ENCODE assay signal across 1 cellular context in the genomic region with DNA sequence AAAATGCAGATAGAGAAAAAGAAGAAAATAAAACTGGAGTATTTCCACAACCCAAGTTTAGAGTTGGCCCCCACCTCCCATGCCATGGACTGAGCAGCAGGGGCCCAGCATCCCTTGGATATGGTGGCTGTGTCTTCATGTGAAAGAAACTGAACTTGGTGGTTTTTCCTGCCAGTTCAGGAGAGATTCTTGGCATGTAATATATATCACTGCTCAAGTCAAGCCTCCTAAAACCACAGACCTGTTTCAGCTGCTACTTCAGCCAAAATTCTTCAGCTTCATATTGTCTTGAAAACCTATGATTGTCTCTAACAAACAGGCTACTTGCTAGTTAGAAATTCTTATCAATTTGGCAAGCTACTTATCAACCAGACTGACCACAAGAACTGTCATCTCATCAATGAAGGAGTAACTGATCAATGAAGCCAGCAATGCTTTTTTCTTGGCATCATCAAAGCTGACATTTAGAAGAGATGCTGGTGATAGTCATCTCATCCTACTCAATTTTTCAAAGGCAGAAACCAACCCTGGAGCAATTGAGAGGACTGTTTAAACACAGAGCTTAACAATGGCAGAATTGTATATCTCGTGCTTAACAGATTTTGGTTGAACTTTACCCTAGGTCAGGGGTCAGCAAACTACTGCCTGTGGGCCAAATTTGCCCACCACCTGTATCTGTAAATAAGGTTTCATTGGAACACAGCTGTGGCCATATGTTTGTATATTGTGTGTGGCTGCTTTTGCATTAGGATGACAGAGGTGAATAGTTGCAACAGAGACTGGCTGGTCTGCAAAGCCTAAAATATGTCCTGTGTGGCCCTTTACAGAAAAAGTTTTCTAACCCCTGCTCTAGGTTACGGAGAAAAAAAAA.
TF ChIP-seq lines count a peak whose summit lies in the region.

No MANE protein-coding gene starts in this region.

TF ChIP-seq in HepG2, 621 proteins besides CTCF, POLR2A, EP300 and RAD21 (continued from another document and continues in another):
- TF ChIP-seq AHDC1 (CRISPR knock-in tag; IDR thresholded peaks at IDR 0.05; ENCODE audit: borderline replicate concordance) (peak; percentile 90; the same call in 1 of the 2 replicates), ARHGAP35 (CRISPR knock-in tag; IDR thresholded peaks at IDR 0.05; ENCODE audit: borderline replicate concordance) (no peak), NKX3-1 (CRISPR knock-in tag; IDR thresholded peaks at IDR 0.05) (peak; percentile 97), ZSCAN9 (CRISPR knock-in tag; IDR thresholded peaks at IDR 0.05; ENCODE audit: borderline replicate concordance) (peak; percentile 95), ZNF607 (CRISPR knock-in tag; IDR thresholded peaks at IDR 0.05; ENCODE audit: borderline replicate concordance) (no peak), ZFYVE20 (CRISPR knock-in tag; IDR thresholded peaks at IDR 0.05; ENCODE audit: borderline replicate concordance, low read depth) (no peak), PAF1 (CRISPR knock-in tag; IDR thresholded peaks at IDR 0.05) (no peak), ZBTB7B (CRISPR knock-in tag; IDR thresholded peaks at IDR 0.05) (peak; percentile 96), ATM (IDR thresholded peaks at IDR 0.05; ENCODE audit: borderline replicate concordance) (no peak), ZNF180 (CRISPR knock-in tag; IDR thresholded peaks at IDR 0.05; ENCODE audit: borderline replicate concordance, low read depth) (no peak), AGO1 (IDR thresholded peaks at IDR 0.05; ENCODE audit: low read depth, low read length, poor library complexity, severe bottlenecking) (no peak), GPN1 (CRISPR knock-in tag; IDR thresholded peaks at IDR 0.05; ENCODE audit: borderline replicate concordance) (no peak), TERF1 (CRISPR knock-in tag; IDR thresholded peaks at IDR 0.05) (no peak), TBL1XR1 (IDR thresholded peaks at IDR 0.05; ENCODE audit: borderline replicate concordance, low read length, partially characterized antibody) (peak; percentile 80), ZNF12 (CRISPR knock-in tag; IDR thresholded peaks at IDR 0.05) (peak; percentile 52; the same call in 1 of the 2 replicates), FOSL1 (CRISPR knock-in tag; IDR thresholded peaks at IDR 0.05; ENCODE audit: borderline replicate concordance) (peak; percentile 63; the same call in 1 of the 2 replicates), SALL1 (CRISPR knock-in tag; IDR thresholded peaks at IDR 0.05) (peak; percentile 91), NONO (IDR thresholded peaks at IDR 0.05) (no peak), NONO (CRISPR knock-in tag; conservative IDR thresholded peaks at IDR 0.05) (peak; percentile 86), ZNF292 (CRISPR knock-in tag; IDR thresholded peaks at IDR 0.05; ENCODE audit: borderline replicate concordance, low read depth) (peak; percentile 67; the same call in 1 of the 2 replicates), JUNB (CRISPR knock-in tag; IDR thresholded peaks at IDR 0.05; ENCODE audit: borderline replicate concordance) (peak; percentile 16; the same call in 1 of the 2 replicates), KAT2B (IDR thresholded peaks at IDR 0.05; ENCODE audit: borderline replicate concordance, low read depth, low read length) (no peak), TRIM24 (CRISPR knock-in tag; IDR thresholded peaks at IDR 0.05) (0 out of 2 replicates have a peak, but pooled peaks have one; percentile 50), TRIM22 (IDR thresholded peaks at IDR 0.05) (no peak), RELA (CRISPR knock-in tag; IDR thresholded peaks at IDR 0.05) (no peak), ZNF232 (CRISPR knock-in tag; IDR thresholded peaks at IDR 0.05; ENCODE audit: borderline replicate concordance) (peak; percentile 83; the same call in 1 of the 2 replicates), MXI1 (IDR thresholded peaks at IDR 0.05; ENCODE audit: borderline replicate concordance, low read depth, low read length) (peak; percentile 69; the same call in 1 of the 3 replicates), TGIF2 (CRISPR knock-in tag; IDR thresholded peaks at IDR 0.05) (peak; percentile 83)
- TF ChIP-seq, protein P1, sequence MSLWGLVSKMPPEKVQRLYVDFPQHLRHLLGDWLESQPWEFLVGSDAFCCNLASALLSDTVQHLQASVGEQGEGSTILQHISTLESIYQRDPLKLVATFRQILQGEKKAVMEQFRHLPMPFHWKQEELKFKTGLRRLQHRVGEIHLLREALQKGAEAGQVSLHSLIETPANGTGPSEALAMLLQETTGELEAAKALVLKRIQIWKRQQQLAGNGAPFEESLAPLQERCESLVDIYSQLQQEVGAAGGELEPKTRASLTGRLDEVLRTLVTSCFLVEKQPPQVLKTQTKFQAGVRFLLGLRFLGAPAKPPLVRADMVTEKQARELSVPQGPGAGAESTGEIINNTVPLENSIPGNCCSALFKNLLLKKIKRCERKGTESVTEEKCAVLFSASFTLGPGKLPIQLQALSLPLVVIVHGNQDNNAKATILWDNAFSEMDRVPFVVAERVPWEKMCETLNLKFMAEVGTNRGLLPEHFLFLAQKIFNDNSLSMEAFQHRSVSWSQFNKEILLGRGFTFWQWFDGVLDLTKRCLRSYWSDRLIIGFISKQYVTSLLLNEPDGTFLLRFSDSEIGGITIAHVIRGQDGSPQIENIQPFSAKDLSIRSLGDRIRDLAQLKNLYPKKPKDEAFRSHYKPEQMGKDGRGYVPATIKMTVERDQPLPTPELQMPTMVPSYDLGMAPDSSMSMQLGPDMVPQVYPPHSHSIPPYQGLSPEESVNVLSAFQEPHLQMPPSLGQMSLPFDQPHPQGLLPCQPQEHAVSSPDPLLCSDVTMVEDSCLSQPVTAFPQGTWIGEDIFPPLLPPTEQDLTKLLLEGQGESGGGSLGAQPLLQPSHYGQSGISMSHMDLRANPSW (CRISPR knock-in tag; IDR thresholded peaks at IDR 0.05; ENCODE audit: borderline replicate concordance) = peak; percentile 94; the same call in 1 of the 2 replicates
- TF ChIP-seq, protein P2, sequence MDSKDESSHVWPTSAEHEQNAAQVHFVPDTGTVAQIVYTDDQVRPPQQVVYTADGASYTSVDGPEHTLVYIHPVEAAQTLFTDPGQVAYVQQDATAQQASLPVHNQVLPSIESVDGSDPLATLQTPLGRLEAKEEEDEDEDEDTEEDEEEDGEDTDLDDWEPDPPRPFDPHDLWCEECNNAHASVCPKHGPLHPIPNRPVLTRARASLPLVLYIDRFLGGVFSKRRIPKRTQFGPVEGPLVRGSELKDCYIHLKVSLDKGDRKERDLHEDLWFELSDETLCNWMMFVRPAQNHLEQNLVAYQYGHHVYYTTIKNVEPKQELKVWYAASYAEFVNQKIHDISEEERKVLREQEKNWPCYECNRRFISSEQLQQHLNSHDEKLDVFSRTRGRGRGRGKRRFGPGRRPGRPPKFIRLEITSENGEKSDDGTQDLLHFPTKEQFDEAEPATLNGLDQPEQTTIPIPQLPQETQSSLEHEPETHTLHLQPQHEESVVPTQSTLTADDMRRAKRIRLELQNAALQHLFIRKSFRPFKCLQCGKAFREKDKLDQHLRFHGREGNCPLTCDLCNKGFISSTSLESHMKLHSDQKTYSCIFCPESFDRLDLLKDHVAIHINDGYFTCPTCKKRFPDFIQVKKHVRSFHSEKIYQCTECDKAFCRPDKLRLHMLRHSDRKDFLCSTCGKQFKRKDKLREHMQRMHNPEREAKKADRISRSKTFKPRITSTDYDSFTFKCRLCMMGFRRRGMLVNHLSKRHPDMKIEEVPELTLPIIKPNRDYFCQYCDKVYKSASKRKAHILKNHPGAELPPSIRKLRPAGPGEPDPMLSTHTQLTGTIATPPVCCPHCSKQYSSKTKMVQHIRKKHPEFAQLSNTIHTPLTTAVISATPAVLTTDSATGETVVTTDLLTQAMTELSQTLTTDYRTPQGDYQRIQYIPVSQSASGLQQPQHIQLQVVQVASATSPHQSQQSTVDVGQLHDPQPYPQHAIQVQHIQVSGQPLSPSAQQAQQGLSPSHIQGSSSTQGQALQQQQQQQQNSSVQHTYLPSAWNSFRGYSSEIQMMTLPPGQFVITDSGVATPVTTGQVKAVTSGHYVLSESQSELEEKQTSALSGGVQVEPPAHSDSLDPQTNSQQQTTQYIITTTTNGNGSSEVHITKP (CRISPR knock-in tag; IDR thresholded peaks at IDR 0.05; ENCODE audit: low read depth) = peak; percentile 71; the same call in 1 of the 2 replicates
- TF ChIP-seq, protein P3, sequence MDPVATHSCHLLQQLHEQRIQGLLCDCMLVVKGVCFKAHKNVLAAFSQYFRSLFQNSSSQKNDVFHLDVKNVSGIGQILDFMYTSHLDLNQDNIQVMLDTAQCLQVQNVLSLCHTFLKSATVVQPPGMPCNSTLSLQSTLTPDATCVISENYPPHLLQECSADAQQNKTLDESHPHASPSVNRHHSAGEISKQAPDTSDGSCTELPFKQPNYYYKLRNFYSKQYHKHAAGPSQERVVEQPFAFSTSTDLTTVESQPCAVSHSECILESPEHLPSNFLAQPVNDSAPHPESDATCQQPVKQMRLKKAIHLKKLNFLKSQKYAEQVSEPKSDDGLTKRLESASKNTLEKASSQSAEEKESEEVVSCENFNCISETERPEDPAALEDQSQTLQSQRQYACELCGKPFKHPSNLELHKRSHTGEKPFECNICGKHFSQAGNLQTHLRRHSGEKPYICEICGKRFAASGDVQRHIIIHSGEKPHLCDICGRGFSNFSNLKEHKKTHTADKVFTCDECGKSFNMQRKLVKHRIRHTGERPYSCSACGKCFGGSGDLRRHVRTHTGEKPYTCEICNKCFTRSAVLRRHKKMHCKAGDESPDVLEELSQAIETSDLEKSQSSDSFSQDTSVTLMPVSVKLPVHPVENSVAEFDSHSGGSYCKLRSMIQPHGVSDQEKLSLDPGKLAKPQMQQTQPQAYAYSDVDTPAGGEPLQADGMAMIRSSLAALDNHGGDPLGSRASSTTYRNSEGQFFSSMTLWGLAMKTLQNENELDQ (CRISPR knock-in tag; IDR thresholded peaks at IDR 0.05; ENCODE audit: borderline replicate concordance) = no peak
- TF ChIP-seq, protein P4, sequence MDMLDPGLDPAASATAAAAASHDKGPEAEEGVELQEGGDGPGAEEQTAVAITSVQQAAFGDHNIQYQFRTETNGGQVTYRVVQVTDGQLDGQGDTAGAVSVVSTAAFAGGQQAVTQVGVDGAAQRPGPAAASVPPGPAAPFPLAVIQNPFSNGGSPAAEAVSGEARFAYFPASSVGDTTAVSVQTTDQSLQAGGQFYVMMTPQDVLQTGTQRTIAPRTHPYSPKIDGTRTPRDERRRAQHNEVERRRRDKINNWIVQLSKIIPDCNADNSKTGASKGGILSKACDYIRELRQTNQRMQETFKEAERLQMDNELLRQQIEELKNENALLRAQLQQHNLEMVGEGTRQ (IDR thresholded peaks at IDR 0.05; ENCODE audit: low read depth, low read length) = no peak
- TF ChIP-seq, protein P4 (CRISPR knock-in tag; IDR thresholded peaks at IDR 0.05; ENCODE audit: borderline replicate concordance) = no peak
